In genomic region chr5:150541895-150542294, GRCh38 we compare ENCODE assay signal across 13 cellular contexts. TPM values are rescaled to one million over a fixed set of nuclear protein-coding genes. Genes with fewer than 3 reads are reported as not detected.
A peak's percentile ranks its signal among the peaks of the same experiment; 100 is the strongest.
DNase-seq lines count a peak whose midpoint lies in the region; ATAC-seq, FAIRE-seq and TF ChIP-seq lines count a peak whose summit lies in the region.
"Had no signal": no experiment of that assay in that cellular context is flagged by ENCODE, and none has a peak within 500 bp of the region (broad histone marks: within the 10 kb centered on the region; RNA-seq: fewer than 3 reads in every experiment).

No MANE protein-coding gene starts in this region.

- intact Hi-C loops in sigmoid colon (cut with DNase I): loop anchor here (5.0 kb wide), 1 partner anchor 55 kb away; no protein-coding TSS in a partner anchor

- TF ChIP-seq POLR2A in gastroesophageal sphincter (IDR thresholded peaks at IDR 0.05) (no peak), sigmoid colon (IDR thresholded peaks at IDR 0.05) (no peak)

- peaks cover 8% of the 10 kb centered on the region for H3K4me1 Mint-ChIP-seq in stimulated activated memory B cell treated with anti-CD40 and anti-IgM and Interleukin-4, amounts not matched to agents 10 μg/mL and 1 μg/mL and 100 μg/mL, for 72 hours
- no peaks in the 10 kb centered on the region for H3K4me1 Mint-ChIP-seq in stimulated activated naive CD8-positive, alpha-beta T cell treated with anti-CD3 and anti-CD28 coated beads, Interleukin-15, amount 100 ng/mL, for 72 hours
- H3K4me1 Mint-ChIP-seq: activated CD4-positive, alpha-beta memory T cell treated with anti-CD3 and anti-CD28 coated beads, Interleukin-2, amount 10 ng/mL, durations not matched to agents 7 days and 5 days; T-helper 17 cell had no signal

- H3K27ac ChIP-seq in RWPE2 (ENCODE audit: poor library complexity, severe bottlenecking): peak overlapping the region; percentile 19
- H3K27ac ChIP-seq in gastroesophageal sphincter: peak overlapping the region in 3 of 4 donors; percentile 74 to 88 (median 83)
- H3K27ac ChIP-seq in sigmoid colon: peak overlapping the region; percentile 62 to 88 (median 83)

- H3K27me3 ChIP-seq in RWPE2 (ENCODE audit: insufficient read depth, poor library complexity, severe bottlenecking) (no peaks in the 10 kb centered on the region), gastroesophageal sphincter (no peaks in the 10 kb centered on the region), sigmoid colon (no peaks in the 10 kb centered on the region), MG63 (no peaks in the 10 kb centered on the region)
- H3K27me3 ChIP-seq: cardiac muscle cell had no signal

- no peaks in the 10 kb centered on the region for H3K9me3 Mint-ChIP-seq in stimulated activated memory B cell treated with anti-CD40 and anti-IgM and Interleukin-4, amounts not matched to agents 10 μg/mL and 1 μg/mL and 100 μg/mL, for 72 hours
- H3K9me3 Mint-ChIP-seq in stimulated activated naive CD8-positive, alpha-beta T cell treated with anti-CD3 and anti-CD28 coated beads, Interleukin-15, amount 100 ng/mL, for 72 hours: peaks cover 0 to 8% of the 10 kb centered on the region in 2 donors
- H3K9me3 Mint-ChIP-seq: activated CD4-positive, alpha-beta memory T cell treated with anti-CD3 and anti-CD28 coated beads, Interleukin-2, amount 10 ng/mL, durations not matched to agents 7 days and 5 days had no signal

- H3K9me3 ChIP-seq in RWPE2 (ENCODE audit: severe bottlenecking) (no peaks in the 10 kb centered on the region), gastroesophageal sphincter (no peaks in the 10 kb centered on the region), sigmoid colon (no peaks in the 10 kb centered on the region), MG63 (no peaks in the 10 kb centered on the region)

- no peaks in the 10 kb centered on the region for H3K27me3 Mint-ChIP-seq in stimulated activated memory B cell treated with anti-CD40 and anti-IgM and Interleukin-4, amounts not matched to agents 10 μg/mL and 1 μg/mL and 100 μg/mL, for 72 hours
- no peaks in the 10 kb centered on the region for H3K27me3 Mint-ChIP-seq in stimulated activated naive CD8-positive, alpha-beta T cell treated with anti-CD3 and anti-CD28 coated beads, Interleukin-15, amount 100 ng/mL, for 72 hours
- H3K27me3 Mint-ChIP-seq: activated CD4-positive, alpha-beta memory T cell treated with anti-CD3 and anti-CD28 coated beads, Interleukin-2, amount 10 ng/mL, durations not matched to agents 7 days and 5 days had no signal

- peaks cover 34% of the 10 kb centered on the region for H3K36me3 Mint-ChIP-seq in stimulated activated memory B cell treated with anti-CD40 and anti-IgM and Interleukin-4, amounts not matched to agents 10 μg/mL and 1 μg/mL and 100 μg/mL, for 72 hours

- H3K4me3 Mint-ChIP-seq in stimulated activated memory B cell treated with anti-CD40 and anti-IgM and Interleukin-4, amounts not matched to agents 10 μg/mL and 1 μg/mL and 100 μg/mL, for 72 hours: no peak overlapping the region
- no peak overlapping the region for H3K4me3 Mint-ChIP-seq in stimulated activated naive CD8-positive, alpha-beta T cell treated with anti-CD3 and anti-CD28 coated beads, Interleukin-15, amount 100 ng/mL, for 72 hours
- H3K4me3 Mint-ChIP-seq: activated CD4-positive, alpha-beta memory T cell treated with anti-CD3 and anti-CD28 coated beads, Interleukin-2, amount 10 ng/mL, durations not matched to agents 7 days and 5 days; T-helper 17 cell had no signal

- DNase-seq in DMS53 (lab: John Stamatoyannopoulos, UW) (peak; percentile 62), RWPE2 (ENCODE audit: low spot score) (no peak), sigmoid colon (no peak), MG63 (no peak), D721Med (ENCODE audit: insufficient read length, low spot score) (no peak)
- no peak for DNase-seq in stimulated activated naive CD8-positive, alpha-beta T cell treated with anti-CD3 and anti-CD28 coated beads, Interleukin-15, amount 100 ng/mL, for 72 hours
- DNase-seq: activated CD4-positive, alpha-beta memory T cell treated with anti-CD3 and anti-CD28 coated beads, Interleukin-2, amount 10 ng/mL, durations not matched to agents 7 days and 5 days; Kasumi-1; kidney glomerular epithelial cell; T-helper 17 cell had no signal

- TF ChIP-seq EP300 in gastroesophageal sphincter (IDR thresholded peaks at IDR 0.05) (no peak), sigmoid colon (IDR thresholded peaks at IDR 0.05) (no peak)

- H3K36me3 ChIP-seq in RWPE2 (ENCODE audit: low read depth) (peaks cover 74% of the 10 kb centered on the region), gastroesophageal sphincter (peaks cover 0 to 95% of the 10 kb centered on the region in 2 donors), sigmoid colon (peaks cover 20 to 80% (median 53%) of the 10 kb centered on the region in 4 donors), MG63 (peaks cover 100% of the 10 kb centered on the region)

- no peak for FAIRE-seq in D721Med (lab: Jason Lieb, UNC)

- no peak overlapping the region for H3K27ac Mint-ChIP-seq in stimulated activated memory B cell treated with anti-CD40 and anti-IgM and Interleukin-4, amounts not matched to agents 10 μg/mL and 1 μg/mL and 100 μg/mL, for 72 hours
- H3K27ac Mint-ChIP-seq in stimulated activated naive CD8-positive, alpha-beta T cell treated with anti-CD3 and anti-CD28 coated beads, Interleukin-15, amount 100 ng/mL, for 72 hours: no peak overlapping the region
- H3K27ac Mint-ChIP-seq: activated CD4-positive, alpha-beta memory T cell treated with anti-CD3 and anti-CD28 coated beads, Interleukin-2, amount 10 ng/mL, durations not matched to agents 7 days and 5 days; T-helper 17 cell had no signal

- TF ChIP-seq CTCF in RWPE2 (IDR thresholded peaks at IDR 0.05; ENCODE audit: poor library complexity, severe bottlenecking): no peak
- no peak for TF ChIP-seq CTCF in gastroesophageal sphincter (IDR thresholded peaks at IDR 0.05)
- no peak for TF ChIP-seq CTCF in sigmoid colon (IDR thresholded peaks at IDR 0.05)
- no peak for TF ChIP-seq CTCF in D721Med (IDR thresholded peaks at IDR 0.05; ENCODE audit: insufficient read depth, missing control alignments)

- no peak overlapping the region for H3K4me3 ChIP-seq in RWPE2 (ENCODE audit: severe bottlenecking)
- no peak overlapping the region for H3K4me3 ChIP-seq in gastroesophageal sphincter
- H3K4me3 ChIP-seq in sigmoid colon: no peak overlapping the region
- H3K4me3 ChIP-seq in MG63: no peak overlapping the region
- H3K4me3 ChIP-seq: cardiac muscle cell had no signal

- H3K4me1 ChIP-seq in RWPE2 (ENCODE audit: insufficient read depth, poor library complexity, severe bottlenecking) (peaks cover 8% of the 10 kb centered on the region), gastroesophageal sphincter (peaks cover 0 to 35% (median 10%) of the 10 kb centered on the region in 3 donors), sigmoid colon (peaks cover 0 to 30% (median 23%) of the 10 kb centered on the region in 4 donors)

- ATAC-seq in RWPE2 (ENCODE audit: low read depth): no peak
- no peak for ATAC-seq in gastroesophageal sphincter
- no peak for ATAC-seq in stimulated activated memory B cell treated with anti-CD40 and anti-IgM and Interleukin-4, amounts not matched to agents 10 μg/mL and 1 μg/mL and 100 μg/mL, for 72 hours
- ATAC-seq in stimulated activated naive CD8-positive, alpha-beta T cell treated with anti-CD3 and anti-CD28 coated beads, Interleukin-15, amount 100 ng/mL, for 72 hours: no peak
- ATAC-seq: T-helper 17 cell had no signal

RNA-seq across cellular contexts. Expression of gene NDST1, which starts 34.0 kb away (rescaled TPM):
- 100 to 1,000 TPM in 1 of 4 donors, 10 to 100 TPM in 3; 58.3 to 146 (median 72.1) TPM for total RNA-seq in gastroesophageal sphincter
- 10 to 100 TPM; 26.5 to 74.8 (median 43.7) TPM for total RNA-seq in sigmoid colon
- 10 to 100 TPM in 2 of 3 donors, 1 to 10 TPM in 1; 5.4 to 39.4 (median 13.9) TPM for polyA plus RNA-seq in sigmoid colon
- total RNA-seq in MG63 (2014; rRNA removed; shearing (Covaris generic); ENCODE audit: low replicate concordance): 101 and 142 TPM in 2 replicates

Comparison
In these comparisons a context has a peak if more than half of its experiments do, and no peak if none do; other contexts are left out.
1. H3K27ac ChIP-seq: peak in every context shown above with its lines; median percentile 83 in gastroesophageal sphincter; 83 in sigmoid colon; 19 in RWPE2.